In genomic region chr2:65514555-65515195, GRCh38 we compare ENCODE assay signal across 23 cellular contexts.
DNase-seq lines count a peak whose midpoint lies in the region; ATAC-seq, FAIRE-seq and TF ChIP-seq lines count a peak whose summit lies in the region.
"Had no signal": no experiment of that assay in that cellular context is flagged by ENCODE, and none has a peak within 500 bp of the region (broad histone marks: within the 10 kb centered on the region; RNA-seq: fewer than 3 reads in every experiment).

No MANE protein-coding gene starts in this region.

- DNase-seq in EL (peak; percentile 30), GM20000 (ENCODE audit: low spot score) (peak; percentile 37), astrocyte (ENCODE audit: low read depth) (peak; percentile 45), kidney epithelial cell (ENCODE audit: low read depth) (peak; percentile 12), SIG-M5 (lab: John Stamatoyannopoulos, UW) (no peak), NCI-H1436 treated with DMSO at 0.1 percent for 48 hours (lab: John Stamatoyannopoulos, UW) (no peak), D721Med (ENCODE audit: insufficient read length, low spot score) (no peak)
- DNase-seq: activated CD4-positive, alpha-beta memory T cell treated with anti-CD3 and anti-CD28 coated beads, Interleukin-2, amount 10 ng/mL, durations not matched to agents 7 days and 5 days; activated naive CD4-positive, alpha-beta T cell treated with anti-CD3 and anti-CD28 coated beads, Interleukin-2, amount 10 ng/mL, durations not matched to agents 7 days and 5 days; activated T-cell treated with anti-CD3 and anti-CD28 coated beads, Interleukin-2, amount 50 U/mL, for 1 hour; DND-41; endodermal cell; left cardiac atrium; NCI-H1417; NCI-H2171; transverse colon had no signal

- H3K27me3 ChIP-seq in astrocyte (ENCODE audit: insufficient read depth, low read length) (no peaks in the 10 kb centered on the region), kidney epithelial cell (ENCODE audit: control insufficient read depth, insufficient read depth, low read length) (no peaks in the 10 kb centered on the region)
- H3K27me3 ChIP-seq: SJSA1, transverse colon had no signal

- H3K27ac Mint-ChIP-seq in astrocyte (ENCODE audit: unreplicated experiment): peak overlapping the region; percentile 47
- H3K27ac Mint-ChIP-seq: activated CD4-positive, alpha-beta memory T cell treated with anti-CD3 and anti-CD28 coated beads, Interleukin-2, amount 10 ng/mL, durations not matched to agents 7 days and 5 days; activated naive CD4-positive, alpha-beta T cell treated with anti-CD3 and anti-CD28 coated beads, Interleukin-2, amount 10 ng/mL, durations not matched to agents 7 days and 5 days; endodermal cell; nephron; progenitor cell of endocrine pancreas; stimulated activated naive CD8-positive, alpha-beta T cell treated with anti-CD3 and anti-CD28 coated beads, Interleukin-15, Interleukin-2, amounts not matched to agents 100 ng/mL and 50 ng/mL, for 24 hours; WTC11 had no signal

- H3K4me1 ChIP-seq in astrocyte (ENCODE audit: insufficient read depth, low read length): peaks cover 4% of the 10 kb centered on the region
- H3K4me1 ChIP-seq: SJSA1, transverse colon had no signal

- ATAC-seq in SK-N-SH treated with all-trans-retinoic acid at 6 μM for 48 hours: no peak
- ATAC-seq: left cardiac atrium, WTC11 had no signal

- no peak for FAIRE-seq in astrocyte (lab: Jason Lieb, UNC)
- FAIRE-seq in D721Med (lab: Jason Lieb, UNC): no peak
- FAIRE-seq: colon had no signal

- H3K27ac ChIP-seq in astrocyte (ENCODE audit: low read depth, low read length): no peak overlapping the region
- H3K27ac ChIP-seq: SJSA1, transverse colon had no signal

- H3K27me3 Mint-ChIP-seq in astrocyte (ENCODE audit: low read depth, unreplicated experiment): no peaks in the 10 kb centered on the region
- H3K27me3 Mint-ChIP-seq: activated naive CD4-positive, alpha-beta T cell treated with anti-CD3 and anti-CD28 coated beads, Interleukin-2, amount 10 ng/mL, durations not matched to agents 7 days and 5 days; progenitor cell of endocrine pancreas had no signal

- H2AFZ ChIP-seq in astrocyte (ENCODE audit: low read depth, low read length): no peak overlapping the region

- H3K4me3 Mint-ChIP-seq in astrocyte (ENCODE audit: unreplicated experiment): no peak overlapping the region
- H3K4me3 Mint-ChIP-seq: activated CD4-positive, alpha-beta memory T cell treated with anti-CD3 and anti-CD28 coated beads, Interleukin-2, amount 10 ng/mL, durations not matched to agents 7 days and 5 days; activated naive CD4-positive, alpha-beta T cell treated with anti-CD3 and anti-CD28 coated beads, Interleukin-2, amount 10 ng/mL, durations not matched to agents 7 days and 5 days; endodermal cell; nephron; stimulated activated naive CD8-positive, alpha-beta T cell treated with anti-CD3 and anti-CD28 coated beads, Interleukin-15, Interleukin-2, amounts not matched to agents 100 ng/mL and 50 ng/mL, for 24 hours; WTC11 had no signal

- no peaks in the 10 kb centered on the region for H3K9me3 ChIP-seq in astrocyte (ENCODE audit: insufficient read depth, low read depth, low read length)
- H3K9me3 ChIP-seq: SJSA1, transverse colon had no signal

- H3K4me1 Mint-ChIP-seq in astrocyte (ENCODE audit: low read depth, unreplicated experiment): peaks cover 15% of the 10 kb centered on the region
- H3K4me1 Mint-ChIP-seq: endodermal cell, nephron, WTC11 had no signal

- H4K20me1 ChIP-seq in astrocyte (ENCODE audit: insufficient read depth, low read length): no peaks in the 10 kb centered on the region

- no peaks in the 10 kb centered on the region for H3K79me2 ChIP-seq in astrocyte (ENCODE audit: insufficient read depth, low read length)

- H3K4me2 ChIP-seq in astrocyte (ENCODE audit: low read length): no peak overlapping the region

- H3K36me3 ChIP-seq in astrocyte (ENCODE audit: insufficient read depth, low read length) (no peaks in the 10 kb centered on the region), kidney epithelial cell (ENCODE audit: control insufficient read depth, insufficient read depth, low read length) (no peaks in the 10 kb centered on the region)
- H3K36me3 ChIP-seq: SJSA1, transverse colon had no signal

- H3K36me3 Mint-ChIP-seq in astrocyte (ENCODE audit: low read depth, unreplicated experiment): no peaks in the 10 kb centered on the region
- H3K36me3 Mint-ChIP-seq: activated naive CD4-positive, alpha-beta T cell treated with anti-CD3 and anti-CD28 coated beads, Interleukin-2, amount 10 ng/mL, durations not matched to agents 7 days and 5 days; WTC11 had no signal

- TF ChIP-seq CTCF in GM20000 (IDR thresholded peaks at IDR 0.05; ENCODE audit: extremely low read depth, missing control alignments): no peak
- TF ChIP-seq CTCF in astrocyte (IDR thresholded peaks at IDR 0.05; ENCODE audit: insufficient read depth, low read depth, low read length): no peak
- TF ChIP-seq CTCF in kidney epithelial cell (IDR thresholded peaks at IDR 0.05; ENCODE audit: insufficient read depth, low read length, poor library complexity, severe bottlenecking): no peak
- no peak for TF ChIP-seq CTCF in D721Med (IDR thresholded peaks at IDR 0.05; ENCODE audit: insufficient read depth, missing control alignments)

- peaks cover 5% of the 10 kb centered on the region for H3K9me3 Mint-ChIP-seq in astrocyte (ENCODE audit: unreplicated experiment)
- H3K9me3 Mint-ChIP-seq: stimulated activated naive CD8-positive, alpha-beta T cell treated with anti-CD3 and anti-CD28 coated beads, Interleukin-15, Interleukin-2, amounts not matched to agents 100 ng/mL and 50 ng/mL, for 24 hours had no signal

- H3K4me3 ChIP-seq in astrocyte (ENCODE audit: insufficient read depth, low read depth, low read length) (no peak overlapping the region), kidney epithelial cell (ENCODE audit: low read depth, low read length) (no peak overlapping the region)
- H3K4me3 ChIP-seq: SJSA1, transverse colon had no signal

- no peak overlapping the region for H3K9ac ChIP-seq in astrocyte (ENCODE audit: low read length)

TF ChIP-seq in SK-N-SH treated with all-trans-retinoic acid at 6 μM for 48 hours, 23 proteins besides CTCF, POLR2A, EP300 and RAD21 (continues in another document):
- TF ChIP-seq TCF4 (CRISPR knock-in tag; IDR thresholded peaks at IDR 0.05; ENCODE audit: borderline replicate concordance) (no peak), CSDC2 (CRISPR knock-in tag; IDR thresholded peaks at IDR 0.05) (no peak), CREB5 (CRISPR knock-in tag; IDR thresholded peaks at IDR 0.05; ENCODE audit: low read depth) (no peak), ZNF565 (CRISPR knock-in tag; conservative IDR thresholded peaks at IDR 0.05; ENCODE audit: low read depth) (no peak), ESRRG (CRISPR knock-in tag; IDR thresholded peaks at IDR 0.05) (no peak), CSRNP3 (CRISPR knock-in tag; IDR thresholded peaks at IDR 0.05) (no peak), ARNTL (CRISPR knock-in tag; IDR thresholded peaks at IDR 0.05; ENCODE audit: borderline replicate concordance, low read depth) (no peak), SNAI2 (CRISPR knock-in tag; IDR thresholded peaks at IDR 0.05) (no peak), OSR1 (CRISPR knock-in tag; IDR thresholded peaks at IDR 0.05) (no peak), ISL1 (CRISPR knock-in tag; IDR thresholded peaks at IDR 0.05) (no peak), POU6F1 (CRISPR knock-in tag; IDR thresholded peaks at IDR 0.05; ENCODE audit: borderline replicate concordance, low read depth) (no peak), ZFP3 (CRISPR knock-in tag; IDR thresholded peaks at IDR 0.05) (no peak), ZFP30 (CRISPR knock-in tag; IDR thresholded peaks at IDR 0.05) (no peak)

Comparison
In these comparisons a context has a peak if more than half of its experiments do, and no peak if none do; other contexts are left out.
1. DNase-seq: peak in EL (single experiment), GM20000 (single experiment), astrocyte (single experiment) and kidney epithelial cell (single experiment); none in SIG-M5 (single experiment), NCI-H1436 treated with DMSO at 0.1 percent for 48 hours (single experiment) and D721Med (single experiment).